ENCODE assay signal across 8 cellular contexts in the genomic region with DNA sequence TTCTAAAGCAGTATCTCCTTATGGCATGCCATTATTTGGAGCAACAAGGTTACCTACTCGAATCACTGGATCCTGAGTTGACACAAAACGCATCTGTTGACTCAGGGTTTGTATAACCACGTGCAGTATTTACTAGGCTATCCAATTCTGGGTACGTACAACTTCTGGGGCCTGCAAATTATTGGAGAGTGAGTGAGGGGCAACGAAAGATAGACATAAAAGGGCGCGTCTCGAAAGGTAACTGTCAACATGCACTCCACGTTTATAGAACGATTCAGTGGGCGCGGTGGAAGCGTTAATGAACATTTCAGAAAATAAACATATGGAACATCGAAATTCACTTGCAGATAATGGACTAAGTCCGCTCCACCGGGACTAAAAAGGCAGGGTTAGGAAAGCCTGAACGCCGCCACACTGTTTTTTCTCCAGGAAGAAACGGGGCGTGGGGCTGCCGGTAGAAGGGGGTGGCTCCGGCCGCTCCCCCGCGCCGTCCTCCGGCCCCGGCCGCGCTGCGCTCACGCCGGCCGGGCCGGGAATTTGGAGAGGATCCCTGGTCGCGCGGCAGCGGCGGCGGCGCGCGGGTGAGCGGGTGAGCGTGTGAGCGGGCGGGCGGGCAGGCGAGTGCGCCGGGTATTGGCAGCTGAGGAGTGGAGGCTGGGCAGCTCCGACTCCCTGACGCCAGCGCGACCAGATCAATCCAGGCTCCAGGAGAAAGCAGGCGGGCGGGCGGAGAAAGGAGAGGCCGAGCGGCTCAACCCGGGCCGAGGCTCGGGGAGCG. TPM values are rescaled to one million over a fixed set of nuclear protein-coding genes. Genes with fewer than 3 reads are reported as not detected.
A peak's percentile ranks its signal among the peaks of the same experiment; 100 is the strongest.
DNase-seq lines count a peak whose midpoint lies in the region; ATAC-seq and TF ChIP-seq lines count a peak whose summit lies in the region.

A gene (plus strand): TSS at position 690 of the 778 bp plus-strand sequence. CDS start 32,761 bp downstream, outside the sequence.

- peaks cover 7 to 8% of the 10 kb centered on the region in 2 experiments for H3K4me1 Mint-ChIP-seq in H9
- H3K4me1 Mint-ChIP-seq in T-helper 17 cell: peaks cover 20% of the 10 kb centered on the region
- H3K4me1 Mint-ChIP-seq in immature natural killer cell: peaks cover 6 to 12% of the 10 kb centered on the region in 2 donors

- TF ChIP-seq CTCF in H9 (conservative IDR thresholded peaks at IDR 0.05) (no peak), MM.1S (IDR thresholded peaks at IDR 0.05; ENCODE audit: low read length) (no peak)

- H3K4ac ChIP-seq in H9 (ENCODE audit: low read depth, low read length): no peak within 1 kb of the TSS; the same call in 1 of the 2 replicates

- H3F3A ChIP-seq in MM.1S (ENCODE audit: insufficient read depth, low read length): peaks cover 12% of the 10 kb centered on the region

- no peak within 1 kb of the TSS for H2BK120ac ChIP-seq in H9 (ENCODE audit: low read depth, low read length, poor library complexity, severe bottlenecking)

- H3K27ac Mint-ChIP-seq in H9 (peak within 1 kb of the TSS; percentile 20 to 85 (median 68); a peak in 3 of 7 replicates), T-helper 17 cell (no peak within 1 kb of the TSS), immature natural killer cell (peak within 1 kb of the TSS in 1 of 6 donors; percentile 56)

- H3K4me3 ChIP-seq in GM08714 (ENCODE audit: low read length) (peak within 1 kb of the TSS; percentile 97), MM.1S (ENCODE audit: low read length) (peak within 1 kb of the TSS; percentile 67), skeletal muscle satellite cell (ENCODE audit: low read length) (peak within 1 kb of the TSS; percentile 83)

- peaks cover 7% of the 10 kb centered on the region; the same call in 1 of the 2 replicates for H3K79me2 ChIP-seq in H9 (ENCODE audit: insufficient read depth, low read length)
- H3K79me2 ChIP-seq in MM.1S (ENCODE audit: low read length): peaks cover 32% of the 10 kb centered on the region

- no peak within 1 kb of the TSS; the same call in 1 of the 2 replicates for H2BK15ac ChIP-seq in H9 (ENCODE audit: low read depth, low read length)

- H3K23me2 ChIP-seq in H9 (ENCODE audit: insufficient read length, low read depth, low read length, poor library complexity, severe bottlenecking): peaks cover 13% of the 10 kb centered on the region

- H4K91ac ChIP-seq in H9 (ENCODE audit: insufficient read length, low read depth, low read length): no peak within 1 kb of the TSS

- peaks cover 0 to 7% (median 3%) of the 10 kb centered on the region in 3 experiments; a peak in 3 of 7 replicates for H3K36me3 Mint-ChIP-seq in H9 (ENCODE audit: insufficient read depth in 1 of 3, low read depth in 3 of 3)
- peaks cover 4% of the 10 kb centered on the region for H3K36me3 Mint-ChIP-seq in T-helper 17 cell (ENCODE audit: low read depth)
- peaks cover 0 to 4% (median 0%) of the 10 kb centered on the region in 3 donors for H3K36me3 Mint-ChIP-seq in immature natural killer cell

- no peaks in the 10 kb centered on the region for H3K27me3 ChIP-seq in H9 (ENCODE audit: insufficient read depth, low read length)
- H3K27me3 ChIP-seq in MM.1S (replicated peaks; ENCODE audit: insufficient read depth, low read length): peaks cover 28% of the 10 kb centered on the region
- no peaks in the 10 kb centered on the region for H3K27me3 ChIP-seq in skeletal muscle satellite cell (ENCODE audit: control insufficient read depth, insufficient read depth, low read length)

- H3K9me3 ChIP-seq in H9 (ENCODE audit: control insufficient read depth, low read depth, low read length) (no peaks in the 10 kb centered on the region), MM.1S (replicated peaks; ENCODE audit: insufficient read depth, low read length) (no peaks in the 10 kb centered on the region), T-helper 17 cell (ENCODE audit: control insufficient read depth, low read length, poor library complexity, severe bottlenecking) (no peaks in the 10 kb centered on the region), skeletal muscle satellite cell (replicated peaks; ENCODE audit: low read length) (no peaks in the 10 kb centered on the region)

- H3K9ac ChIP-seq in H9 (ENCODE audit: extremely low read depth, insufficient read length, low read length) (peak within 1 kb of the TSS; percentile 89), MM.1S (ENCODE audit: low read length) (peak within 1 kb of the TSS; percentile 73), skeletal muscle satellite cell (ENCODE audit: low read depth, low read length) (peak within 1 kb of the TSS; percentile 96)

- H3K4me1 ChIP-seq in H9 (ENCODE audit: insufficient read depth, low read length): no peaks in the 10 kb centered on the region
- peaks cover 17% of the 10 kb centered on the region for H3K4me1 ChIP-seq in MM.1S (ENCODE audit: low read length)
- peaks cover 19% of the 10 kb centered on the region for H3K4me1 ChIP-seq in skeletal muscle satellite cell (ENCODE audit: control insufficient read depth, insufficient read depth, low read length)

- H3K9me2 ChIP-seq in MM.1S (replicated peaks; ENCODE audit: insufficient read depth, low read length): no peaks in the 10 kb centered on the region

- H3K23ac ChIP-seq in H9 (ENCODE audit: insufficient read length, low read depth, low read length): no peak within 1 kb of the TSS

- H3K27me3 Mint-ChIP-seq in H9 (ENCODE audit: low read depth): peaks cover 8% of the 10 kb centered on the region
- H3K27me3 Mint-ChIP-seq in T-helper 17 cell: peaks cover 5% of the 10 kb centered on the region
- H3K27me3 Mint-ChIP-seq in immature natural killer cell (ENCODE audit: low read depth in 3 of 3): peaks cover 2 to 18% (median 3%) of the 10 kb centered on the region in 3 donors

- no peak within 1 kb of the TSS for H3T11ph ChIP-seq in H9 (ENCODE audit: low read length)

- ATAC-seq in T-helper 17 cell: peak; percentile 77

- H3K27ac ChIP-seq in H9 (ENCODE audit: insufficient read length, low read depth, low read length) (no peak within 1 kb of the TSS), MM.1S (ENCODE audit: low read length) (peak within 1 kb of the TSS; percentile 53; the same call in 1 of the 2 replicates), caudate nucleus (ENCODE audit: low read depth, low read length) (peak within 1 kb of the TSS; percentile 87)

- H3K4me3 Mint-ChIP-seq in H9: peak within 1 kb of the TSS in 1 of 2 experiments; percentile 89; a peak in 3 of 5 replicates
- no peak within 1 kb of the TSS for H3K4me3 Mint-ChIP-seq in T-helper 17 cell
- peak within 1 kb of the TSS; percentile 81 to 90 (median 86) for H3K4me3 Mint-ChIP-seq in immature natural killer cell

- peak within 1 kb of the TSS; percentile 92 for H3K18ac ChIP-seq in H9 (ENCODE audit: insufficient read length, low read depth, low read length)

- H2BK5ac ChIP-seq in H9 (ENCODE audit: insufficient read length, low read length): no peak within 1 kb of the TSS

- DNase-seq in H9 (peak; percentile 69), MM.1S (peak; percentile 73), T-helper 17 cell (peak in 1 of 3 donors; percentile 42), caudate nucleus (lab: John Stamatoyannopoulos, UW) (peak in 60 of 61 donors; percentile 7 to 89 (median 78)), immature natural killer cell (peak; percentile 14 to 28 (median 24)), NK-92 (lab: John Stamatoyannopoulos, UW; ENCODE audit: unreplicated experiment) (no peak)

- H2AFZ ChIP-seq in H9 (ENCODE audit: low read length) (peak within 1 kb of the TSS; percentile 85), MM.1S (ENCODE audit: low read length) (peak within 1 kb of the TSS; percentile 78)

- H3K14ac ChIP-seq in H9 (ENCODE audit: insufficient read depth, low read length): peak within 1 kb of the TSS; percentile 91

- no peak within 1 kb of the TSS for H2BK20ac ChIP-seq in H9 (ENCODE audit: low read depth, low read length, poor library complexity, severe bottlenecking)

- H3K36me3 ChIP-seq in MM.1S (replicated peaks; ENCODE audit: insufficient read depth, low read length) (no peaks in the 10 kb centered on the region), skeletal muscle satellite cell (ENCODE audit: insufficient read depth, low read length) (no peaks in the 10 kb centered on the region)

- no peak within 1 kb of the TSS for H4K5ac ChIP-seq in H9 (ENCODE audit: insufficient read length, low read depth, low read length)

- H2AK5ac ChIP-seq in H9 (ENCODE audit: insufficient read length, low read length): no peak within 1 kb of the TSS

- peak within 1 kb of the TSS; percentile 86 for H3K4me2 ChIP-seq in H9 (ENCODE audit: insufficient read depth, insufficient read length, low read length)
- peak within 1 kb of the TSS; percentile 83 for H3K4me2 ChIP-seq in MM.1S (ENCODE audit: low read depth, low read length)
- peak within 1 kb of the TSS; percentile 80 for H3K4me2 ChIP-seq in skeletal muscle satellite cell (ENCODE audit: low read length)

- H2BK12ac ChIP-seq in H9 (ENCODE audit: insufficient read length, low read depth, low read length): no peak within 1 kb of the TSS

- H3K9me3 Mint-ChIP-seq in H9 (peaks cover 6% of the 10 kb centered on the region in 2 experiments; a peak in 3 of 5 replicates), immature natural killer cell (no peaks in the 10 kb centered on the region)

- no peak within 1 kb of the TSS for H4K8ac ChIP-seq in H9 (replicated peaks; ENCODE audit: insufficient read length, low read depth, low read length)

- WGBS in H9 (ENCODE audit: extremely low coverage, insufficient read length, low lambda C conversion rate): no CpG with 5 or more reads among the region's 65 CpGs

- no peak within 1 kb of the TSS for H3K56ac ChIP-seq in H9 (ENCODE audit: insufficient read length, low read depth, low read length)

- H4K20me1 ChIP-seq in H9 (ENCODE audit: control insufficient read depth, insufficient read depth, insufficient read length) (no peaks in the 10 kb centered on the region), MM.1S (ENCODE audit: insufficient read depth, low read length) (no peaks in the 10 kb centered on the region)

- no peaks in the 10 kb centered on the region for H3K79me1 ChIP-seq in H9 (ENCODE audit: insufficient read depth, low read depth, low read length, poor library complexity, severe bottlenecking)

RNA-seq across cellular contexts. Expression of the gene that starts here (rescaled TPM):
- total RNA-seq in H9 (2021): 21.1 and 24.8 TPM in 2 replicates
- 10 to 100 TPM in 1 of 2 donors, 1 to 10 TPM in 1; 1.3 to 16.7 TPM for total RNA-seq in T-helper 17 cell
- 1 to 10 TPM; 1.3 to 4.5 (median 2.5) TPM for polyA plus RNA-seq in immature natural killer cell
- total RNA-seq in skeletal muscle satellite cell (2012; rRNA removed): 12.9 and 16.5 TPM in 2 replicates
